ENCODE assay signal across 15 cellular contexts in genomic region chr12:24081092-24081529, GRCh38.
DNase-seq lines count a peak whose midpoint lies in the region; ATAC-seq and TF ChIP-seq lines count a peak whose summit lies in the region.
"Had no signal": no experiment of that assay in that cellular context is flagged by ENCODE, and none has a peak within 500 bp of the region (broad histone marks: within the 10 kb centered on the region; RNA-seq: fewer than 3 reads in every experiment).

No MANE protein-coding gene starts in this region.

- H3K4me2 ChIP-seq in Karpas-422 (ENCODE audit: low read depth, low read length, poor library complexity, severe bottlenecking) = no peak overlapping the region
- H3K4me2 ChIP-seq: BLaER1 treated with 17β-estradiol and CSF1 and Interleukin-3, amounts not matched to agents 10 nM and 100 nM had no signal

- H3K4me3 ChIP-seq in breast epithelium (no peak overlapping the region), Karpas-422 (ENCODE audit: low read length) (no peak overlapping the region)
- H3K4me3 ChIP-seq: BLaER1 treated with 17β-estradiol and CSF1 and Interleukin-3, amounts not matched to agents 10 nM and 100 nM; GM23248 had no signal

- peak overlapping the region in 4 of 5 experiments; percentile 13 to 93 (median 88) for H3K27ac Mint-ChIP-seq in brain
- H3K27ac Mint-ChIP-seq in nephron progenitor cell = peak overlapping the region; percentile 23
- H3K27ac Mint-ChIP-seq: CD4-positive, CD25-positive, alpha-beta regulatory T cell had no signal

- H3K27me3 Mint-ChIP-seq in brain = no peaks in the 10 kb centered on the region
- no peaks in the 10 kb centered on the region for H3K27me3 Mint-ChIP-seq in nephron progenitor cell (ENCODE audit: low read depth, poor library complexity)
- H3K27me3 Mint-ChIP-seq: CD4-positive, CD25-positive, alpha-beta regulatory T cell had no signal

- peak; percentile 42 for ATAC-seq in left lobe of liver
- ATAC-seq: HCT116 had no signal

- no peaks in the 10 kb centered on the region for H3K9me3 ChIP-seq in breast epithelium
- H3K9me3 ChIP-seq in Karpas-422 (ENCODE audit: low read length) = no peaks in the 10 kb centered on the region
- H3K9me3 ChIP-seq: BLaER1 treated with 17β-estradiol and CSF1 and Interleukin-3, amounts not matched to agents 10 nM and 100 nM had no signal

- DNase-seq in HEK293T (ENCODE audit: extremely low spot score) (no peak), left lobe of liver (ENCODE audit: low spot score) (no peak), nephron progenitor cell (no peak), AG08395 (ENCODE audit: low spot score) (no peak), breast epithelium (ENCODE audit: low spot score in 2 of 2) (no peak), Karpas-422 (no peak), NCI-H510A (lab: John Stamatoyannopoulos, UW) (no peak)
- DNase-seq: 8988T; CD4-positive, CD25-positive, alpha-beta regulatory T cell; DMS53; GF-D8; GM23248 had no signal

- H3K4me3 Mint-ChIP-seq in brain = peak overlapping the region in 3 of 5 experiments; percentile 70 to 82 (median 82)
- no peak overlapping the region for H3K4me3 Mint-ChIP-seq in nephron progenitor cell
- H3K4me3 Mint-ChIP-seq: CD4-positive, CD25-positive, alpha-beta regulatory T cell had no signal

- H3K36me3 Mint-ChIP-seq in brain (no peaks in the 10 kb centered on the region), nephron progenitor cell (ENCODE audit: low read depth) (no peaks in the 10 kb centered on the region)
- H3K36me3 Mint-ChIP-seq: CD4-positive, CD25-positive, alpha-beta regulatory T cell had no signal

- H3K27ac ChIP-seq in breast epithelium = no peak overlapping the region
- no peak overlapping the region for H3K27ac ChIP-seq in Karpas-422 (ENCODE audit: low read length)
- H3K27ac ChIP-seq: BLaER1 treated with 17β-estradiol and CSF1 and Interleukin-3, amounts not matched to agents 10 nM and 100 nM; GM23248 had no signal

- no peak for TF ChIP-seq POLR2A in breast epithelium (IDR thresholded peaks at IDR 0.05)

- intact Hi-C loops in breast epithelium (cut with DNase I; ENCODE audit: low total_unique reads) = no loop called here

- no peaks in the 10 kb centered on the region for H4K20me1 ChIP-seq in Karpas-422 (ENCODE audit: insufficient read depth, low read depth, low read length)
- H4K20me1 ChIP-seq: BLaER1 treated with 17β-estradiol and CSF1 and Interleukin-3, amounts not matched to agents 10 nM and 100 nM had no signal

- H2AFZ ChIP-seq in Karpas-422 (ENCODE audit: low read length) = no peak overlapping the region
- H2AFZ ChIP-seq: GM23248 had no signal

- no peak overlapping the region for H3K9ac ChIP-seq in Karpas-422 (ENCODE audit: low read length)
- H3K9ac ChIP-seq: BLaER1 treated with 17β-estradiol and CSF1 and Interleukin-3, amounts not matched to agents 10 nM and 100 nM; GM23248 had no signal

- H3K36me3 ChIP-seq in breast epithelium (no peaks in the 10 kb centered on the region), Karpas-422 (ENCODE audit: insufficient read depth, low read length) (no peaks in the 10 kb centered on the region)
- H3K36me3 ChIP-seq: BLaER1 treated with 17β-estradiol and CSF1 and Interleukin-3, amounts not matched to agents 10 nM and 100 nM had no signal

- H3K9me3 Mint-ChIP-seq in brain (no peaks in the 10 kb centered on the region), nephron progenitor cell (no peaks in the 10 kb centered on the region)

- CTCF ChIA-PET in HEK293T (lab: Yijun Ruan, JAX) = interaction anchor here (0.5 kb wide), 1 partner anchor 544 kb away, joined by 3 read pairs; no protein-coding TSS in a partner anchor

- H3K4me1 Mint-ChIP-seq in brain (peaks cover 43% of the 10 kb centered on the region), nephron progenitor cell (peaks cover 44% of the 10 kb centered on the region)
- H3K4me1 Mint-ChIP-seq: CD4-positive, CD25-positive, alpha-beta regulatory T cell had no signal

- H3K4me1 ChIP-seq in breast epithelium (no peaks in the 10 kb centered on the region), Karpas-422 (ENCODE audit: low read length) (no peaks in the 10 kb centered on the region)
- H3K4me1 ChIP-seq: BLaER1 treated with 17β-estradiol and CSF1 and Interleukin-3, amounts not matched to agents 10 nM and 100 nM had no signal

- POLR2A ChIA-PET in HEK293T (lab: Yijun Ruan, JAX) = no interaction called here

- H3K79me2 ChIP-seq in Karpas-422 (ENCODE audit: low read length) = no peaks in the 10 kb centered on the region

- no peaks in the 10 kb centered on the region for H3K9me2 ChIP-seq in Karpas-422 (replicated peaks; ENCODE audit: insufficient read depth, low read length)

- H3K27me3 ChIP-seq in breast epithelium = no peaks in the 10 kb centered on the region
- no peaks in the 10 kb centered on the region for H3K27me3 ChIP-seq in Karpas-422 (ENCODE audit: low read length)
- H3K27me3 ChIP-seq: BLaER1 treated with 17β-estradiol and CSF1 and Interleukin-3, amounts not matched to agents 10 nM and 100 nM had no signal

- TF ChIP-seq CTCF in brain (conservative IDR thresholded peaks at IDR 0.05) (no peak), nephron progenitor cell (IDR thresholded peaks at IDR 0.05) (no peak), breast epithelium (IDR thresholded peaks at IDR 0.05) (no peak)

TF ChIP-seq in HEK293T, 16 proteins besides CTCF, POLR2A, EP300 and RAD21:
- no peak for TF ChIP-seq SUZ12 (IDR thresholded peaks at IDR 0.05)
- TF ChIP-seq L3MBTL2 (conservative IDR thresholded peaks at IDR 0.05) = no peak
- TF ChIP-seq, protein P1, sequence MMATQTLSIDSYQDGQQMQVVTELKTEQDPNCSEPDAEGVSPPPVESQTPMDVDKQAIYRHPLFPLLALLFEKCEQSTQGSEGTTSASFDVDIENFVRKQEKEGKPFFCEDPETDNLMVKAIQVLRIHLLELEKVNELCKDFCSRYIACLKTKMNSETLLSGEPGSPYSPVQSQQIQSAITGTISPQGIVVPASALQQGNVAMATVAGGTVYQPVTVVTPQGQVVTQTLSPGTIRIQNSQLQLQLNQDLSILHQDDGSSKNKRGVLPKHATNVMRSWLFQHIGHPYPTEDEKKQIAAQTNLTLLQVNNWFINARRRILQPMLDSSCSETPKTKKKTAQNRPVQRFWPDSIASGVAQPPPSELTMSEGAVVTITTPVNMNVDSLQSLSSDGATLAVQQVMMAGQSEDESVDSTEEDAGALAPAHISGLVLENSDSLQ (IDR thresholded peaks at IDR 0.05) = peak; percentile 84
- no peak for TF ChIP-seq HDGF (IDR thresholded peaks at IDR 0.05; ENCODE audit: borderline replicate concordance)
- TF ChIP-seq TARDBP (IDR thresholded peaks at IDR 0.05) = no peak
- TF ChIP-seq FOXK2 (IDR thresholded peaks at IDR 0.05) = no peak
- TF ChIP-seq CTBP1 (IDR thresholded peaks at IDR 0.05; ENCODE audit: borderline replicate concordance) = peak; percentile 15; the same call in 1 of the 2 replicates
- peak; percentile 49; the same call in 1 of the 2 replicates for TF ChIP-seq ZNF384 (IDR thresholded peaks at IDR 0.05)
TF ChIP-seq in HEK293T: peak in this region for 3.
